In the genomic region with DNA sequence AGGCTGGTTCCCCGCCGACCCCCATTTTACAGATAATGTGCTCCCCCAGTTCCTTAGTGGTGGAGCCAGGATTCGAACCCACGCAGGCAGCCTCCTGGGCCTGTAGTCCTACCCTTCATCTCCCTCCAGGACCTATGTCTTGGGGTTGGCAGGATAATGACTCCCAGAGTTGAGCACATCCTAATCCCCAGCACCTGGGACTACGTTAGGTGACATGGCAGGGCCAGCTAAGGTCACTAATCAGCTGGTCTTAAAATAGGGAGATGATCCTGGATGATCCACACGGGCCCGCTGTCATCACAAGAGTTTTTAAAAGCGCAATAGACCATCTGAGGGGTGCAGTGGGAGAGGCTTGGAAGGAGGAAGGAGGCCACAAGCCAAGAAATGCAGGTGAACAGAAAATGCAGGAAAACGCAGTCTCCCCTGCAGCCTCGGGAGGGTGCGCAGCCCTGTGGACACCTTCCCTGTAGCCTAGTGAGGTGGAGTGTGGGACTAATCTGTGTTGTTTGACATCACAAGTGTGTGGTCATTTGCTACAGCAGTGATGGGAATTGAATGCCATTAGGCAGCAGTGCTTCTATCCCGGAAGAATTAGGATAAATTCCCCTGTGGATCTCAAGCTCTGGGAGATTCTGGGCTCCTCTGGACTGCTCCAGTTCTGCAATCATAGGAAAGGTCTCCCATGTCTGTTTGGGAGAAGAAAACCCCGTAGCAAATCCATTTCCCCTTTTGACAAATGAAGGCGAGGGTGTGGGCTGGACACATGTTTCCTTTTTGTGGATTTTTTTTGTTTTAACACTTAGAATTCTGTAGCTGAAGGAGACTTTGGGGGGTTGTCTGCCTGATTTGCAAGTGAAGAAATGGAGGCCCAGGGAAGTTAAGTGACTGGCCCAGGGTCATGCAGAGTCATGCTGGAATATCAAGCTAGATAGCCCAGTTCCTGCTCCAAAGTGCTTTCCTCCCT, we compare ENCODE assay signal across 9 cellular contexts.
DNase-seq lines count a peak whose midpoint lies in the region; ATAC-seq and TF ChIP-seq lines count a peak whose summit lies in the region.
"Had no signal": no experiment of that assay in that cellular context is flagged by ENCODE, and none has a peak within 500 bp of the region (broad histone marks: within the 10 kb centered on the region; RNA-seq: fewer than 3 reads in every experiment).

No MANE protein-coding gene starts in this region.

- peak; percentile 49 for DNase-seq in G401 (ENCODE audit: low spot score)
- peak; percentile 67 to 77 for DNase-seq in Kasumi-1 (lab: John Stamatoyannopoulos, UW)
- DNase-seq in breast epithelium (ENCODE audit: low spot score in 2 of 2) = no peak
- no peak for DNase-seq in sigmoid colon
- DNase-seq in T1000 (lab: John Stamatoyannopoulos, UW) = no peak
- DNase-seq in HK-2 (ENCODE audit: unreplicated experiment) = no peak
- DNase-seq: NCI-H1930, SW 1271 had no signal

- H3K27me3 ChIP-seq in breast epithelium (no peaks in the 10 kb centered on the region), sigmoid colon (no peaks in the 10 kb centered on the region)

- peaks cover 42 to 43% of the 10 kb centered on the region in 2 donors for H3K4me1 ChIP-seq in breast epithelium
- H3K4me1 ChIP-seq in sigmoid colon = peaks cover 0 to 91% (median 79%) of the 10 kb centered on the region in 4 donors

- no peak for ATAC-seq in HG03045 (IDR thresholded peaks at IDR 0.05; ENCODE audit: unreplicated experiment)

- in situ Hi-C loops in G401 (cut with HindIII; ENCODE audit: low sequenced_read_pairs) = no loop called here

- no peak for TF ChIP-seq EP300 in sigmoid colon (IDR thresholded peaks at IDR 0.05)

- H3K9me3 ChIP-seq in breast epithelium = no peaks in the 10 kb centered on the region
- H3K9me3 ChIP-seq in sigmoid colon = no peaks in the 10 kb centered on the region

- no peak overlapping the region for H3K4me3 ChIP-seq in breast epithelium
- no peak overlapping the region for H3K4me3 ChIP-seq in sigmoid colon

- H3K27ac ChIP-seq in breast epithelium (peak overlapping the region; percentile 54 to 79), sigmoid colon (peak overlapping the region; percentile 45 to 100 (median 98))

- H3K36me3 ChIP-seq in breast epithelium = no peaks in the 10 kb centered on the region
- no peaks in the 10 kb centered on the region for H3K36me3 ChIP-seq in sigmoid colon

- intact Hi-C loops in breast epithelium (cut with DNase I; ENCODE audit: low total_unique reads) (loop anchor here (10.0 kb wide), 1 partner anchor 46 kb away; no protein-coding TSS in a partner anchor), sigmoid colon (cut with DNase I) (no loop called here)

- TF ChIP-seq POLR2A in breast epithelium (IDR thresholded peaks at IDR 0.05) = no peak
- TF ChIP-seq POLR2A in sigmoid colon (IDR thresholded peaks at IDR 0.05) = no peak

- WGBS in sigmoid colon, 2 donors = 81 to 87% methylated on average over 14 of the region's 14 CpGs

- no peak for TF ChIP-seq CTCF in breast epithelium (IDR thresholded peaks at IDR 0.05)
- no peak for TF ChIP-seq CTCF in sigmoid colon (IDR thresholded peaks at IDR 0.05)

Comparison
In these comparisons a context has a peak if more than half of its experiments do, and no peak if none do; other contexts are left out.
1. DNase-seq: peak in G401 (single experiment) and Kasumi-1 (2 of 2); none in breast epithelium (0 of 2), sigmoid colon (single experiment), T1000 (single experiment) and HK-2 (single experiment).